ENCODE assay signal across 2 cellular contexts in genomic region chr19:41868989-41869300, GRCh38.
TF ChIP-seq lines count a peak whose summit lies in the region.

No MANE protein-coding gene starts in this region.

TF ChIP-seq in K562, 482 proteins besides CTCF, POLR2A, EP300 and RAD21:
- TF ChIP-seq CHCHD3 (CRISPR knock-in tag; IDR thresholded peaks at IDR 0.05) (no peak), SNRNP70 (optimal IDR thresholded peaks at IDR 0.05; ENCODE audit: low read depth, low read length) (peak; percentile 39), SP2 (IDR thresholded peaks at IDR 0.05; ENCODE audit: extremely low read depth, low read depth, low read length, poor library complexity, severe bottlenecking) (no peak), MLX (CRISPR knock-in tag; conservative IDR thresholded peaks at IDR 0.05) (no peak), RBM25 (IDR thresholded peaks at IDR 0.05; ENCODE audit: low read depth, low read length, severe bottlenecking) (no peak), STAT6 (CRISPR knock-in tag; IDR thresholded peaks at IDR 0.05) (no peak)

TF ChIP-seq in SK-N-SH, 30 proteins besides CTCF, POLR2A, EP300 and RAD21:
- no peak for TF ChIP-seq TCF12 (IDR thresholded peaks at IDR 0.05)
- TF ChIP-seq SMC3 (IDR thresholded peaks at IDR 0.05; ENCODE audit: low read depth, low read length), result no peak
- no peak for TF ChIP-seq MXI1 (IDR thresholded peaks at IDR 0.05; ENCODE audit: low read depth, low read length)
- no peak for TF ChIP-seq USF1 (IDR thresholded peaks at IDR 0.05; ENCODE audit: borderline replicate concordance, low read depth)
- TF ChIP-seq NRF1 (IDR thresholded peaks at IDR 0.05; ENCODE audit: low read depth, low read length), result no peak
- no peak for TF ChIP-seq FOXM1 (IDR thresholded peaks at IDR 0.05; ENCODE audit: low read depth)
- TF ChIP-seq CHD2 (IDR thresholded peaks at IDR 0.05; ENCODE audit: low read length, partially characterized antibody), result no peak
- no peak for TF ChIP-seq NFIC (IDR thresholded peaks at IDR 0.05; ENCODE audit: borderline replicate concordance)
- TF ChIP-seq ELF1 (IDR thresholded peaks at IDR 0.05), result no peak
- no peak for TF ChIP-seq TEAD4 (IDR thresholded peaks at IDR 0.05; ENCODE audit: borderline replicate concordance, insufficient read depth)
- no peak for TF ChIP-seq MEF2A (IDR thresholded peaks at IDR 0.05; ENCODE audit: borderline replicate concordance, low read depth)
- TF ChIP-seq EZH2phosphoT487 (IDR thresholded peaks at IDR 0.05; ENCODE audit: borderline replicate concordance, low read depth), result no peak
- no peak for TF ChIP-seq FOXJ3 (CRISPR knock-in tag; IDR thresholded peaks at IDR 0.05)
TF ChIP-seq in SK-N-SH: peak in this region for 0.
